17 cellular contexts compared by ENCODE assay signal in genomic region chr2:121253021-121253673, GRCh38. TPM values are rescaled to one million over a fixed set of nuclear protein-coding genes. Genes with fewer than 3 reads are reported as not detected.
"Had no signal": no experiment of that assay in that cellular context is flagged by ENCODE, and none has a peak within 500 bp of the region (broad histone marks: within the 10 kb centered on the region; RNA-seq: fewer than 3 reads in every experiment).

No MANE protein-coding gene starts in this region.

- ATAC-seq: gastrocnemius medialis, left lung, lower lobe of right lung had no signal

- H3K36me3 Mint-ChIP-seq: naive B cell had no signal

- H3K4me1 Mint-ChIP-seq: naive B cell had no signal

- DNase-seq: caudate nucleus; effector CD4-positive, alpha-beta T cell; gastrocnemius medialis; heart right ventricle; hypothalamus; lower lobe of right lung; naive B cell; stimulated activated CD4-positive, alpha-beta T cell treated with anti-CD3 and anti-CD28 coated beads, Interleukin-2, amount 100 ng/mL, for 24 hours; stimulated activated CD4-positive, alpha-beta T cell treated with anti-CD3 and anti-CD28 coated beads, Interleukin-4, amount 100 ng/mL, for 4 hours; stimulated activated naive CD4-positive, alpha-beta T cell; stomach; substantia nigra; transverse colon had no signal

- H3K4me3 Mint-ChIP-seq: memory B cell, naive B cell had no signal

- H3K27me3 Mint-ChIP-seq: memory B cell had no signal

- H3K27ac Mint-ChIP-seq: memory B cell, naive B cell had no signal

RNA-seq across cellular contexts. Expression of gene TFCP2L1, which starts 31.9 kb away (rescaled TPM):
- total RNA-seq: dermis microvascular lymphatic vessel endothelial cell, fibroblast of villous mesenchyme had no signal
